1 cellular context compared by ENCODE assay signal in the genomic region with DNA sequence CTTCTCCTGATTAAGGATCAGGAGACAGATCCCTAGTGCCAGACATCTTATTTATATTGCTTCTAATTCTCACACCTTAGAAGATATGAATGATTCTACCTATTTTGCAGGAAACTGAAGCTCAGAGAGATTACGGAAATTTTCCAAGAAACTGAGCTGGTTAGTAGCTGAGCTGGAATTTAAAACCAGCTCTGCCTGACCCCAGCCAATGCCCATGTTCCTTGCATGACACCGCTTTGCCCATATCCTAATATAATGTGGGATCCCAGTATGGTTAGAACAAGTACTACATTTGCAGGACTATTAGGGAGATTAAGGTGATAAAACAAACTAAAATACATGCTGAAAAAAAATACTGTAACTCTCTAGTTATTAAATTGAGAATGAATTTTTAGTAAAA.
TF ChIP-seq lines count a peak whose summit lies in the region.

No MANE protein-coding gene starts in this region.

TF ChIP-seq in GM23338, 12 proteins besides CTCF, POLR2A, EP300 and RAD21 (continued from another document):
- TF ChIP-seq, protein P1, sequence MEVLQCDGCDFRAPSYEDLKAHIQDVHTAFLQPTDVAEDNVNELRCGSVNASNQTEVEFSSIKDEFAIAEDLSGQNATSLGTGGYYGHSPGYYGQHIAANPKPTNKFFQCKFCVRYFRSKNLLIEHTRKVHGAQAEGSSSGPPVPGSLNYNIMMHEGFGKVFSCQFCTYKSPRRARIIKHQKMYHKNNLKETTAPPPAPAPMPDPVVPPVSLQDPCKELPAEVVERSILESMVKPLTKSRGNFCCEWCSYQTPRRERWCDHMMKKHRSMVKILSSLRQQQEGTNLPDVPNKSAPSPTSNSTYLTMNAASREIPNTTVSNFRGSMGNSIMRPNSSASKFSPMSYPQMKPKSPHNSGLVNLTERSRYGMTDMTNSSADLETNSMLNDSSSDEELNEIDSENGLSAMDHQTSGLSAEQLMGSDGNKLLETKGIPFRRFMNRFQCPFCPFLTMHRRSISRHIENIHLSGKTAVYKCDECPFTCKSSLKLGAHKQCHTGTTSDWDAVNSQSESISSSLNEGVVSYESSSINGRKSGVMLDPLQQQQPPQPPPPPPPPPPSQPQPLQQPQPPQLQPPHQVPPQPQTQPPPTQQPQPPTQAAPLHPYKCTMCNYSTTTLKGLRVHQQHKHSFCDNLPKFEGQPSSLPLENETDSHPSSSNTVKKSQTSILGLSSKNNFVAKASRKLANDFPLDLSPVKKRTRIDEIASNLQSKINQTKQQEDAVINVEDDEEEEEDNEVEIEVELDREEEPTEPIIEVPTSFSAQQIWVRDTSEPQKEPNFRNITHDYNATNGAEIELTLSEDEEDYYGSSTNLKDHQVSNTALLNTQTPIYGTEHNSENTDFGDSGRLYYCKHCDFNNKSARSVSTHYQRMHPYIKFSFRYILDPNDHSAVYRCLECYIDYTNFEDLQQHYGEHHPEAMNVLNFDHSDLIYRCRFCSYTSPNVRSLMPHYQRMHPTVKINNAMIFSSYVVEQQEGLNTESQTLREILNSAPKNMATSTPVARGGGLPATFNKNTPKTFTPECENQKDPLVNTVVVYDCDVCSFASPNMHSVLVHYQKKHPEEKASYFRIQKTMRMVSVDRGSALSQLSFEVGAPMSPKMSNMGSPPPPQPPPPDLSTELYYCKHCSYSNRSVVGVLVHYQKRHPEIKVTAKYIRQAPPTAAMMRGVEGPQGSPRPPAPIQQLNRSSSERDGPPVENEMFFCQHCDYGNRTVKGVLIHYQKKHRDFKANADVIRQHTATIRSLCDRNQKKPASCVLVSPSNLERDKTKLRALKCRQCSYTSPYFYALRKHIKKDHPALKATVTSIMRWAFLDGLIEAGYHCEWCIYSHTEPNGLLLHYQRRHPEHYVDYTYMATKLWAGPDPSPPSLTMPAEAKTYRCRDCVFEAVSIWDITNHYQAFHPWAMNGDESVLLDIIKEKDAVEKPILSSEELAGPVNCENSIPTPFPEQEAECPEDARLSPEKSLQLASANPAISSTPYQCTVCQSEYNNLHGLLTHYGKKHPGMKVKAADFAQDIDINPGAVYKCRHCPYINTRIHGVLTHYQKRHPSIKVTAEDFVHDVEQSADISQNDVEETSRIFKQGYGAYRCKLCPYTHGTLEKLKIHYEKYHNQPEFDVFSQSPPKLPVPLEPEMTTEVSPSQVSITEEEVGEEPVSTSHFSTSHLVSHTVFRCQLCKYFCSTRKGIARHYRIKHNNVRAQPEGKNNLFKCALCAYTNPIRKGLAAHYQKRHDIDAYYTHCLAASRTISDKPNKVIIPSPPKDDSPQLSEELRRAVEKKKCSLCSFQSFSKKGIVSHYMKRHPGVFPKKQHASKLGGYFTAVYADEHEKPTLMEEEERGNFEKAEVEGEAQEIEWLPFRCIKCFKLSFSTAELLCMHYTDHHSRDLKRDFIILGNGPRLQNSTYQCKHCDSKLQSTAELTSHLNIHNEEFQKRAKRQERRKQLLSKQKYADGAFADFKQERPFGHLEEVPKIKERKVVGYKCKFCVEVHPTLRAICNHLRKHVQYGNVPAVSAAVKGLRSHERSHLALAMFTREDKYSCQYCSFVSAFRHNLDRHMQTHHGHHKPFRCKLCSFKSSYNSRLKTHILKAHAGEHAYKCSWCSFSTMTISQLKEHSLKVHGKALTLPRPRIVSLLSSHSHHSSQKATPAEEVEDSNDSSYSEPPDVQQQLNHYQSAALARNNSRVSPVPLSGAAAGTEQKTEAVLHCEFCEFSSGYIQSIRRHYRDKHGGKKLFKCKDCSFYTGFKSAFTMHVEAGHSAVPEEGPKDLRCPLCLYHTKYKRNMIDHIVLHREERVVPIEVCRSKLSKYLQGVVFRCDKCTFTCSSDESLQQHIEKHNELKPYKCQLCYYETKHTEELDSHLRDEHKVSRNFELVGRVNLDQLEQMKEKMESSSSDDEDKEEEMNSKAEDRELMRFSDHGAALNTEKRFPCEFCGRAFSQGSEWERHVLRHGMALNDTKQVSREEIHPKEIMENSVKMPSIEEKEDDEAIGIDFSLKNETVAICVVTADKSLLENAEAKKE (CRISPR knock-in tag; IDR thresholded peaks at IDR 0.05) = no peak
- TF ChIP-seq, protein P2, sequence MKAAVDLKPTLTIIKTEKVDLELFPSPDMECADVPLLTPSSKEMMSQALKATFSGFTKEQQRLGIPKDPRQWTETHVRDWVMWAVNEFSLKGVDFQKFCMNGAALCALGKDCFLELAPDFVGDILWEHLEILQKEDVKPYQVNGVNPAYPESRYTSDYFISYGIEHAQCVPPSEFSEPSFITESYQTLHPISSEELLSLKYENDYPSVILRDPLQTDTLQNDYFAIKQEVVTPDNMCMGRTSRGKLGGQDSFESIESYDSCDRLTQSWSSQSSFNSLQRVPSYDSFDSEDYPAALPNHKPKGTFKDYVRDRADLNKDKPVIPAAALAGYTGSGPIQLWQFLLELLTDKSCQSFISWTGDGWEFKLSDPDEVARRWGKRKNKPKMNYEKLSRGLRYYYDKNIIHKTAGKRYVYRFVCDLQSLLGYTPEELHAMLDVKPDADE (IDR thresholded peaks at IDR 0.05) = no peak
- TF ChIP-seq, protein P3, sequence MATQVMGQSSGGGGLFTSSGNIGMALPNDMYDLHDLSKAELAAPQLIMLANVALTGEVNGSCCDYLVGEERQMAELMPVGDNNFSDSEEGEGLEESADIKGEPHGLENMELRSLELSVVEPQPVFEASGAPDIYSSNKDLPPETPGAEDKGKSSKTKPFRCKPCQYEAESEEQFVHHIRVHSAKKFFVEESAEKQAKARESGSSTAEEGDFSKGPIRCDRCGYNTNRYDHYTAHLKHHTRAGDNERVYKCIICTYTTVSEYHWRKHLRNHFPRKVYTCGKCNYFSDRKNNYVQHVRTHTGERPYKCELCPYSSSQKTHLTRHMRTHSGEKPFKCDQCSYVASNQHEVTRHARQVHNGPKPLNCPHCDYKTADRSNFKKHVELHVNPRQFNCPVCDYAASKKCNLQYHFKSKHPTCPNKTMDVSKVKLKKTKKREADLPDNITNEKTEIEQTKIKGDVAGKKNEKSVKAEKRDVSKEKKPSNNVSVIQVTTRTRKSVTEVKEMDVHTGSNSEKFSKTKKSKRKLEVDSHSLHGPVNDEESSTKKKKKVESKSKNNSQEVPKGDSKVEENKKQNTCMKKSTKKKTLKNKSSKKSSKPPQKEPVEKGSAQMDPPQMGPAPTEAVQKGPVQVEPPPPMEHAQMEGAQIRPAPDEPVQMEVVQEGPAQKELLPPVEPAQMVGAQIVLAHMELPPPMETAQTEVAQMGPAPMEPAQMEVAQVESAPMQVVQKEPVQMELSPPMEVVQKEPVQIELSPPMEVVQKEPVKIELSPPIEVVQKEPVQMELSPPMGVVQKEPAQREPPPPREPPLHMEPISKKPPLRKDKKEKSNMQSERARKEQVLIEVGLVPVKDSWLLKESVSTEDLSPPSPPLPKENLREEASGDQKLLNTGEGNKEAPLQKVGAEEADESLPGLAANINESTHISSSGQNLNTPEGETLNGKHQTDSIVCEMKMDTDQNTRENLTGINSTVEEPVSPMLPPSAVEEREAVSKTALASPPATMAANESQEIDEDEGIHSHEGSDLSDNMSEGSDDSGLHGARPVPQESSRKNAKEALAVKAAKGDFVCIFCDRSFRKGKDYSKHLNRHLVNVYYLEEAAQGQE (IDR thresholded peaks at IDR 0.05; ENCODE audit: unreplicated experiment) = no peak
- TF ChIP-seq NANOG (IDR thresholded peaks at IDR 0.05; ENCODE audit: borderline replicate concordance) = no peak
